Comparison of ENCODE assay signal across 9 cellular contexts in genomic region chr6:3139090-3139903, GRCh38. TPM values are rescaled to one million over a fixed set of nuclear protein-coding genes. Genes with fewer than 3 reads are reported as not detected.
DNase-seq lines count a peak whose midpoint lies in the region; ATAC-seq and TF ChIP-seq lines count a peak whose summit lies in the region.
"Had no signal": no experiment of that assay in that cellular context is flagged by ENCODE, and none has a peak within 500 bp of the region (broad histone marks: within the 10 kb centered on the region; RNA-seq: fewer than 3 reads in every experiment).

No MANE protein-coding gene starts in this region.

- H3K27me3 ChIP-seq in heart left ventricle: no peaks in the 10 kb centered on the region
- no peaks in the 10 kb centered on the region for H3K27me3 ChIP-seq in stomach smooth muscle (ENCODE audit: control insufficient read depth in 1 of 2, insufficient read depth in 2 of 2, low read length in 2 of 2)
- H3K27me3 ChIP-seq in mesendoderm (ENCODE audit: insufficient read depth, low read length, poor library complexity): no peaks in the 10 kb centered on the region

- H2BK5ac ChIP-seq in mesendoderm (ENCODE audit: low read length): no peak overlapping the region

- intact Hi-C loops in heart left ventricle (cut with DNase I): loop anchor here in 1 of 10 donors (5.0 kb wide), 1 partner anchor 93 kb away; no protein-coding TSS in a partner anchor

- no peak overlapping the region for H3K27ac Mint-ChIP-seq in activated CD8-positive, alpha-beta memory T cell treated with anti-CD3 and anti-CD28 coated beads, Interleukin-2, amount 10 ng/mL, durations not matched to agents 7 days and 5 days
- H3K27ac Mint-ChIP-seq: activated naive CD4-positive, alpha-beta T cell treated with anti-CD3 and anti-CD28 coated beads, Interleukin-2, amount 50 U/mL, for 72 hours had no signal

- peaks cover 0 to 89% (median 35%) of the 10 kb centered on the region in 9 donors for H3K36me3 ChIP-seq in heart left ventricle
- H3K36me3 ChIP-seq in stomach smooth muscle (ENCODE audit: control insufficient read depth in 2 of 2, insufficient read depth in 2 of 2, low read length in 2 of 2): peaks cover 15 to 31% of the 10 kb centered on the region in 2 donors
- H3K36me3 ChIP-seq in mesendoderm (ENCODE audit: control insufficient read depth, insufficient read depth, low read length): peaks cover 3% of the 10 kb centered on the region

- no peak overlapping the region for H3K4ac ChIP-seq in mesendoderm (ENCODE audit: low read depth, low read length)

- H4K8ac ChIP-seq in mesendoderm (ENCODE audit: low read depth, low read length): no peak overlapping the region

- H3K9me3 ChIP-seq in heart left ventricle: no peaks in the 10 kb centered on the region
- no peaks in the 10 kb centered on the region for H3K9me3 ChIP-seq in stomach smooth muscle (ENCODE audit: control insufficient read depth in 2 of 2, low read length in 2 of 2)

- H3K4me3 ChIP-seq in heart left ventricle: no peak overlapping the region
- H3K4me3 ChIP-seq in stomach smooth muscle (ENCODE audit: low read length in 2 of 2): no peak overlapping the region
- no peak overlapping the region for H3K4me3 ChIP-seq in mesendoderm (ENCODE audit: low read length)

- H3K18ac ChIP-seq in mesendoderm (ENCODE audit: low read length): no peak overlapping the region

- CTCF ChIA-PET in RWPE1 (lab: Yijun Ruan, JAX): interaction anchor here (0.7 to 1.4 kb wide), 4 partner anchors 9 to 112 kb away, joined by 3 to 4 read pairs (median 3); no protein-coding TSS in a partner anchor
- CTCF ChIA-PET in activated CD8-positive, alpha-beta memory T cell treated with anti-CD3 and anti-CD28 coated beads, Interleukin-2, amount 10 ng/mL, durations not matched to agents 7 days and 5 days (lab: Charles Lee): no interaction called here

- H2BK120ac ChIP-seq in mesendoderm (ENCODE audit: low read depth, low read length): no peak overlapping the region

- no peaks in the 10 kb centered on the region for H3K79me1 ChIP-seq in mesendoderm (ENCODE audit: low read length)

- H3K4me2 ChIP-seq in mesendoderm (ENCODE audit: low read length): no peak overlapping the region

- no peaks in the 10 kb centered on the region for H3K4me1 Mint-ChIP-seq in activated CD8-positive, alpha-beta memory T cell treated with anti-CD3 and anti-CD28 coated beads, Interleukin-2, amount 10 ng/mL, durations not matched to agents 7 days and 5 days

- H3K4me1 ChIP-seq in heart left ventricle: peaks cover 0 to 26% (median 5%) of the 10 kb centered on the region in 12 donors
- H3K4me1 ChIP-seq in stomach smooth muscle (ENCODE audit: control insufficient read depth, insufficient read depth, low read length): peaks cover 4% of the 10 kb centered on the region
- H3K4me1 ChIP-seq in mesendoderm (ENCODE audit: control insufficient read depth, low read depth, low read length): no peaks in the 10 kb centered on the region

- no peak overlapping the region for H2BK15ac ChIP-seq in mesendoderm (replicated peaks; ENCODE audit: low read depth)

- no peak overlapping the region for H4K5ac ChIP-seq in mesendoderm (ENCODE audit: low read length)

- no peaks in the 10 kb centered on the region for H3K79me2 ChIP-seq in mesendoderm (ENCODE audit: control insufficient read depth, insufficient read depth, low read length)

- H3K56ac ChIP-seq in mesendoderm (ENCODE audit: low read length): no peak overlapping the region

- 51 to 65% (median 54%) methylated on average over 14 of the region's 14 CpGs for WGBS in heart left ventricle, 4 donors
- no CpG with 5 or more reads among the region's 14 CpGs for WGBS in mesendoderm (ENCODE audit: extremely low coverage, insufficient coverage, low lambda C conversion rate)

- DNase-seq in AML-193 (lab: John Stamatoyannopoulos, UW): peak; percentile 37 to 45
- peak; percentile 68 for DNase-seq in HS-5 (ENCODE audit: low read depth)
- DNase-seq in RWPE1 (ENCODE audit: low spot score): peak; percentile 79
- peak; percentile 62 to 77 (median 67) for DNase-seq in heart left ventricle
- no peak for DNase-seq in activated CD8-positive, alpha-beta memory T cell treated with anti-CD3 and anti-CD28 coated beads, Interleukin-2, amount 10 ng/mL, durations not matched to agents 7 days and 5 days
- no peak for DNase-seq in mesendoderm

- H3K9ac ChIP-seq in stomach smooth muscle (ENCODE audit: low read length in 2 of 2) (no peak overlapping the region), mesendoderm (ENCODE audit: low read length) (no peak overlapping the region)

- ATAC-seq in heart left ventricle: peak; percentile 72 to 94 (median 91)
- no peak for ATAC-seq in HG02588 (IDR thresholded peaks at IDR 0.05; ENCODE audit: unreplicated experiment)
- no peak for ATAC-seq in activated CD8-positive, alpha-beta memory T cell treated with anti-CD3 and anti-CD28 coated beads, Interleukin-2, amount 10 ng/mL, durations not matched to agents 7 days and 5 days

- no peak overlapping the region for H2AK5ac ChIP-seq in mesendoderm (ENCODE audit: low read length)

- no peak overlapping the region for H3K23ac ChIP-seq in mesendoderm (ENCODE audit: low read length)

- H3K9me3 Mint-ChIP-seq in activated CD8-positive, alpha-beta memory T cell treated with anti-CD3 and anti-CD28 coated beads, Interleukin-2, amount 10 ng/mL, durations not matched to agents 7 days and 5 days (ENCODE audit: low read depth): no peaks in the 10 kb centered on the region
- H3K9me3 Mint-ChIP-seq: activated naive CD4-positive, alpha-beta T cell treated with anti-CD3 and anti-CD28 coated beads, Interleukin-2, amount 50 U/mL, for 72 hours had no signal

- H3K27ac ChIP-seq in RWPE1 (peak overlapping the region; percentile 88), heart left ventricle (peak overlapping the region in 11 of 12 donors; percentile 20 to 75 (median 53)), stomach smooth muscle (ENCODE audit: low read length) (peak overlapping the region; percentile 37), mesendoderm (ENCODE audit: low read depth, low read length) (no peak overlapping the region)

- POLR2A ChIA-PET in RWPE1 (lab: Yijun Ruan, JAX; ENCODE audit: low non-redundant PET): interaction anchor here (0.9 kb wide), 1 partner anchor 18 kb away, joined by 3 read pairs; the partner anchor contains the start of gene TUBB2A

- no peak overlapping the region for H3K4me3 Mint-ChIP-seq in activated CD8-positive, alpha-beta memory T cell treated with anti-CD3 and anti-CD28 coated beads, Interleukin-2, amount 10 ng/mL, durations not matched to agents 7 days and 5 days

- no peaks in the 10 kb centered on the region for H3K36me3 Mint-ChIP-seq in activated CD8-positive, alpha-beta memory T cell treated with anti-CD3 and anti-CD28 coated beads, Interleukin-2, amount 10 ng/mL, durations not matched to agents 7 days and 5 days

- H3K27me3 Mint-ChIP-seq in activated CD8-positive, alpha-beta memory T cell treated with anti-CD3 and anti-CD28 coated beads, Interleukin-2, amount 10 ng/mL, durations not matched to agents 7 days and 5 days: no peaks in the 10 kb centered on the region

- no peak for TF ChIP-seq CTCF in RWPE1 (conservative IDR thresholded peaks at IDR 0.05; ENCODE audit: low read depth)
- no peak for TF ChIP-seq CTCF in heart left ventricle (IDR thresholded peaks at IDR 0.05)

- no peak for TF ChIP-seq POLR2A in heart left ventricle (IDR thresholded peaks at IDR 0.05)

RNA-seq across cellular contexts. Expression of gene TUBB2A, which starts 18.0 kb away (rescaled TPM):
- total RNA-seq in heart left ventricle: 10 to 100 TPM; 12.7 to 61.7 (median 26.0) TPM
- 10 to 100 TPM; 14.3 to 58.1 TPM for polyA plus RNA-seq in heart left ventricle
- 1 to 10 TPM; 1.3 to 2.0 TPM for total RNA-seq in activated CD8-positive, alpha-beta memory T cell treated with anti-CD3 and anti-CD28 coated beads, Interleukin-2, amount 10 ng/mL, durations not matched to agents 7 days and 5 days
- polyA plus RNA-seq in mesendoderm (2013, experiment 1 of 2): 956 TPM
- polyA plus RNA-seq in mesendoderm (2013, experiment 2 of 2): 989 TPM

RNA-seq across cellular contexts. Expression of gene BPHL, which starts 20.8 kb away (rescaled TPM):
- 10 to 100 TPM; 11.5 to 38.2 (median 17.2) TPM for total RNA-seq in heart left ventricle
- 10 to 100 TPM in 1 of 2 donors, 1 to 10 TPM in 1; 4.8 to 13.3 TPM for polyA plus RNA-seq in heart left ventricle
- 1 to 10 TPM; 5.3 to 9.2 TPM for total RNA-seq in activated CD8-positive, alpha-beta memory T cell treated with anti-CD3 and anti-CD28 coated beads, Interleukin-2, amount 10 ng/mL, durations not matched to agents 7 days and 5 days
- 22.4 TPM for polyA plus RNA-seq in mesendoderm (2013, experiment 1 of 2)
- polyA plus RNA-seq in mesendoderm (2013, experiment 2 of 2): 20.9 TPM

Comparison
In these comparisons a context has a peak if more than half of its experiments do, and no peak if none do; other contexts are left out.
1. DNase-seq: peak in AML-193 (2 of 2), HS-5 (single experiment), RWPE1 (single experiment) and heart left ventricle (5 of 5); none in activated CD8-positive, alpha-beta memory T cell treated with anti-CD3 and anti-CD28 coated beads, Interleukin-2, amount 10 ng/mL, durations not matched to agents 7 days and 5 days (single experiment) and mesendoderm (single experiment).
2. ATAC-seq: peak in heart left ventricle (4 of 4); none in HG02588 (single experiment) and activated CD8-positive, alpha-beta memory T cell treated with anti-CD3 and anti-CD28 coated beads, Interleukin-2, amount 10 ng/mL, durations not matched to agents 7 days and 5 days (single experiment).
3. RNA of gene TUBB2A, which starts 18.0 kb away (total RNA-seq): 12.7 to 61.7 TPM in heart left ventricle; 1.3 to 2.0 TPM in activated CD8-positive, alpha-beta memory T cell treated with anti-CD3 and anti-CD28 coated beads, Interleukin-2, amount 10 ng/mL, durations not matched to agents 7 days and 5 days; every median in the first group is over 4 times any median in the second.